10 cellular contexts compared by ENCODE assay signal in the genomic region with DNA sequence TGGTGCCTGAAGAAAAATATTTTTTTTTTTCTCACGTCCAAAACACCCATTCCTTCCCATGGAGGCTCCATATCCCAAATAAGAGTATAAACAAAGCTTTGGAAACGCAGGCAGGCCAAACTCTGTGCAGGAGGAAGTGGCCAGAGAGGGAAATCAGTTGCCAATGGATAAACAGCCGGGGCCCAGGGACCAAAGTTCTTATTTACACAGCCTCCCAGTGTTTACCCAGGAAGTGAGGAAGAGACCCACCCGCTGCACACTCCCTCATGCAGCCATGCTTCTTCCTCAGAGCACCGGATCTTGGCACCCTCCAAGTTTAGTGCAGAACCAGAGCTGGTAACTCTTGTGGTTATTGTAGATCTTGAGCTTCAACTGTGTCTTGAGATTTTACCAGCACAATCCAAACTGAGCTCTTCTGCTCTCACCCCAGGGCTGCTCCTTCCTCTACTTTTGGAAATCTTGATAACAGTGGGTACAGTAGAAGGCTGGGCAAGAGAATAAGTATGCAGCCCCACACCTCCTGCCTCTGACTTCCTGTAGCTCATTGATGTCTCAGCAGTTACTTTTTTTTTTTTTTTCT. TPM values are rescaled to one million over a fixed set of nuclear protein-coding genes. Genes with fewer than 3 reads are reported as not detected.
DNase-seq lines count a peak whose midpoint lies in the region; FAIRE-seq and TF ChIP-seq lines count a peak whose summit lies in the region.
"Had no signal": no experiment of that assay in that cellular context is flagged by ENCODE, and none has a peak within 500 bp of the region (broad histone marks: within the 10 kb centered on the region; RNA-seq: fewer than 3 reads in every experiment).

No MANE protein-coding gene starts in this region.

- POLR2A ChIA-PET in OCI-LY7 (lab: Charles Lee): interaction anchor here (0.5 to 3.5 kb wide), 17 partner anchors 10 to 1632 kb away, joined by 3 to 23 read pairs (median 4); a partner anchor contains a TSS

- DNase-seq in EH (ENCODE audit: low read depth) (peak; percentile 16), OCI-LY7 (ENCODE audit: low spot score) (peak; percentile 29), astrocyte (ENCODE audit: low read depth) (no peak), osteoblast (ENCODE audit: insufficient read length, low spot score, missing footprints) (no peak), DMS79 (lab: John Stamatoyannopoulos, UW) (no peak), dermis blood vessel endothelial cell (no peak), G401 (ENCODE audit: low spot score) (no peak)
- DNase-seq: stimulated activated CD4-positive, alpha-beta T cell treated with anti-CD3 and anti-CD28 coated beads, Interleukin-1b, Interleukin-23, amount 100 ng/mL, for 48 hours had no signal

- peaks cover 66% of the 10 kb centered on the region for H3K79me2 ChIP-seq in OCI-LY7 (ENCODE audit: insufficient read depth, low read depth, low read length)
- H3K79me2 ChIP-seq in astrocyte (ENCODE audit: insufficient read depth, low read length): peaks cover 3% of the 10 kb centered on the region
- H3K79me2 ChIP-seq in osteoblast (ENCODE audit: insufficient read depth, low read length): no peaks in the 10 kb centered on the region

- H3K9ac ChIP-seq in astrocyte (ENCODE audit: low read length): no peak overlapping the region
- H3K9ac ChIP-seq: KMS-11 had no signal

- H3K27ac ChIP-seq in OCI-LY7 (ENCODE audit: low read depth, low read length, poor library complexity, severe bottlenecking) (peak overlapping the region; percentile 74), astrocyte (ENCODE audit: low read depth, low read length) (no peak overlapping the region), osteoblast (ENCODE audit: low read depth, low read length) (no peak overlapping the region)
- H3K27ac ChIP-seq: KMS-11 had no signal

- CTCF ChIA-PET in OCI-LY7 (lab: Charles Lee; ENCODE audit: unreplicated experiment): interaction anchor here (0.7 to 1.7 kb wide), 4 partner anchors 14 to 106 kb away, joined by 3 to 9 read pairs (median 4); a partner anchor contains a TSS

- no peaks in the 10 kb centered on the region for H3K27me3 ChIP-seq in astrocyte (ENCODE audit: insufficient read depth, low read length)
- no peaks in the 10 kb centered on the region for H3K27me3 ChIP-seq in osteoblast (ENCODE audit: insufficient read depth, low read length)

- H3K4me1 ChIP-seq in OCI-LY7 (ENCODE audit: insufficient read depth, low read length, poor library complexity, severe bottlenecking): peaks cover 76% of the 10 kb centered on the region
- H3K4me1 ChIP-seq in astrocyte (ENCODE audit: insufficient read depth, low read length): no peaks in the 10 kb centered on the region
- peaks cover 4% of the 10 kb centered on the region for H3K4me1 ChIP-seq in osteoblast (ENCODE audit: insufficient read depth, low read length)

- no peaks in the 10 kb centered on the region; the same call in 1 of the 2 replicates for H3K9me3 ChIP-seq in OCI-LY7 (ENCODE audit: low read length)
- H3K9me3 ChIP-seq in astrocyte (ENCODE audit: insufficient read depth, low read depth, low read length): no peaks in the 10 kb centered on the region
- H3K9me3 ChIP-seq in osteoblast (ENCODE audit: low read depth, low read length): no peaks in the 10 kb centered on the region

- peaks cover 7% of the 10 kb centered on the region for H3K36me3 Mint-ChIP-seq in astrocyte (ENCODE audit: low read depth, unreplicated experiment)

- no peaks in the 10 kb centered on the region for H3K9me2 ChIP-seq in OCI-LY7 (ENCODE audit: insufficient read depth, low read length)

- H2AFZ ChIP-seq in OCI-LY7 (ENCODE audit: low read length) (no peak overlapping the region), astrocyte (ENCODE audit: low read depth, low read length) (no peak overlapping the region), osteoblast (ENCODE audit: low read length) (peak overlapping the region; percentile 49)

- H3K4me3 ChIP-seq in OCI-LY7 (ENCODE audit: low read depth, low read length, poor library complexity, severe bottlenecking) (peak overlapping the region; percentile 30), astrocyte (ENCODE audit: insufficient read depth, low read depth, low read length) (no peak overlapping the region), osteoblast (ENCODE audit: insufficient read depth, low read length) (no peak overlapping the region)

- BruUV-seq in OCI-LY7 (replicated peaks; lab: Mats Ljungman, UMichigan): no TSS peak

- no peak overlapping the region for H3K27ac Mint-ChIP-seq in astrocyte (ENCODE audit: unreplicated experiment)

- in situ Hi-C loops in G401 (cut with HindIII; ENCODE audit: low sequenced_read_pairs): no loop called here

- H3K4me1 Mint-ChIP-seq in astrocyte (ENCODE audit: low read depth, unreplicated experiment): no peaks in the 10 kb centered on the region

- intact Hi-C loops in OCI-LY7 (cut with micrococcal nuclease; ENCODE audit: unreplicated experiment): no loop called here

- H4K20me1 ChIP-seq in OCI-LY7 (ENCODE audit: insufficient read depth, low read length) (no peaks in the 10 kb centered on the region), astrocyte (ENCODE audit: insufficient read depth, low read length) (peaks cover 5% of the 10 kb centered on the region), osteoblast (ENCODE audit: insufficient read depth, low read length) (no peaks in the 10 kb centered on the region)

- no peaks in the 10 kb centered on the region for H3K9me3 Mint-ChIP-seq in astrocyte (ENCODE audit: unreplicated experiment)

- H3K27me3 Mint-ChIP-seq in astrocyte (ENCODE audit: low read depth, unreplicated experiment): no peaks in the 10 kb centered on the region

- FAIRE-seq in astrocyte (lab: Jason Lieb, UNC): no peak
- FAIRE-seq: keratinocyte had no signal

- peaks cover 96% of the 10 kb centered on the region for H3K36me3 ChIP-seq in OCI-LY7 (ENCODE audit: insufficient read depth, low read length)
- peaks cover 26% of the 10 kb centered on the region for H3K36me3 ChIP-seq in astrocyte (ENCODE audit: insufficient read depth, low read length)
- peaks cover 4% of the 10 kb centered on the region for H3K36me3 ChIP-seq in osteoblast (ENCODE audit: insufficient read depth, low read length)

- H3K4me2 ChIP-seq in OCI-LY7 (ENCODE audit: low read length) (peak overlapping the region; percentile 37), astrocyte (ENCODE audit: low read length) (peak overlapping the region; percentile 2), osteoblast (ENCODE audit: insufficient read depth, low read length) (no peak overlapping the region)
- H3K4me2 ChIP-seq: KMS-11 had no signal

- TF ChIP-seq CTCF in OCI-LY7 (conservative IDR thresholded peaks at IDR 0.05; ENCODE audit: low read length): no peak
- no peak for TF ChIP-seq CTCF in astrocyte (IDR thresholded peaks at IDR 0.05; ENCODE audit: insufficient read depth, low read depth, low read length)
- TF ChIP-seq CTCF in osteoblast (IDR thresholded peaks at IDR 0.05; ENCODE audit: extremely low read depth, low read depth, low read length): no peak

- no peak overlapping the region for H3K4me3 Mint-ChIP-seq in astrocyte (ENCODE audit: unreplicated experiment)

RNA-seq across cellular contexts. Expression of a gene that starts 14.2 kb away (rescaled TPM):
- 120 and 130 TPM in 2 replicates for total RNA-seq in OCI-LY7 (2014; rRNA removed; shearing (Covaris generic))
- total RNA-seq in OCI-LY7 (2022): 246 and 288 TPM in 2 replicates
- total RNA-seq in astrocyte: 185 and 213 TPM in 2 replicates
- total RNA-seq in osteoblast: 15.9 and 16.6 TPM in 2 replicates
- total RNA-seq in dermis blood vessel endothelial cell: 129 and 147 TPM in 2 replicates
- 89.6 and 132 TPM in 2 replicates for total RNA-seq in G401 (2014; rRNA removed; shearing (Covaris generic))

RNA-seq across cellular contexts. Expression of a gene that starts 29.9 kb away (rescaled TPM):
- total RNA-seq in OCI-LY7 (2014; rRNA removed; shearing (Covaris generic)): 259 and 270 TPM in 2 replicates
- 254 and 263 TPM in 2 replicates for total RNA-seq in OCI-LY7 (2022)
- total RNA-seq in astrocyte: 94.1 and 99.6 TPM in 2 replicates
- 44.5 and 46.6 TPM in 2 replicates for total RNA-seq in osteoblast
- total RNA-seq in dermis blood vessel endothelial cell: 176 and 202 TPM in 2 replicates
- total RNA-seq in G401 (2014; rRNA removed; shearing (Covaris generic)): 191 and 286 TPM in 2 replicates

RNA-seq across cellular contexts. Expression of a gene that starts 40.5 kb away (rescaled TPM):
- 3.2 and 5.2 TPM in 2 replicates for total RNA-seq in OCI-LY7 (2014; rRNA removed; shearing (Covaris generic))
- total RNA-seq in OCI-LY7 (2022) (13.5 and 16.5 TPM in 2 replicates), astrocyte (3.5 and 4.2 TPM in 2 replicates), osteoblast (1.8 and 2.5 TPM in 2 replicates), dermis blood vessel endothelial cell (0.88 and 2.0 TPM in 2 replicates)
- 0.20 and 0.31 TPM in 2 replicates for total RNA-seq in G401 (2014; rRNA removed; shearing (Covaris generic))

RNA-seq across cellular contexts. Expression of a gene that starts 40.5 kb away (rescaled TPM):
- total RNA-seq in OCI-LY7 (2014; rRNA removed; shearing (Covaris generic)): 1.1 and 2.0 TPM in 2 replicates
- total RNA-seq in OCI-LY7 (2022) (7.8 and 10.1 TPM in 2 replicates), astrocyte (0.32 and 0.87 TPM in 2 replicates), osteoblast (1.5 and 1.8 TPM in 2 replicates), dermis blood vessel endothelial cell (0.14 TPM in 1 of 2 replicates, not detected in the other)
- total RNA-seq in G401 (2014; rRNA removed; shearing (Covaris generic)): 0.20 TPM in 1 of 2 replicates, not detected in the other

Comparison
In these comparisons a context has a peak if more than half of its experiments do, and no peak if none do; other contexts are left out.
1. DNase-seq: peak in EH (single experiment) and OCI-LY7 (single experiment); none in astrocyte (single experiment), osteoblast (single experiment), DMS79 (single experiment), dermis blood vessel endothelial cell (single experiment) and G401 (single experiment).